Comparison of ENCODE assay signal across 8 cellular contexts in the genomic region with DNA sequence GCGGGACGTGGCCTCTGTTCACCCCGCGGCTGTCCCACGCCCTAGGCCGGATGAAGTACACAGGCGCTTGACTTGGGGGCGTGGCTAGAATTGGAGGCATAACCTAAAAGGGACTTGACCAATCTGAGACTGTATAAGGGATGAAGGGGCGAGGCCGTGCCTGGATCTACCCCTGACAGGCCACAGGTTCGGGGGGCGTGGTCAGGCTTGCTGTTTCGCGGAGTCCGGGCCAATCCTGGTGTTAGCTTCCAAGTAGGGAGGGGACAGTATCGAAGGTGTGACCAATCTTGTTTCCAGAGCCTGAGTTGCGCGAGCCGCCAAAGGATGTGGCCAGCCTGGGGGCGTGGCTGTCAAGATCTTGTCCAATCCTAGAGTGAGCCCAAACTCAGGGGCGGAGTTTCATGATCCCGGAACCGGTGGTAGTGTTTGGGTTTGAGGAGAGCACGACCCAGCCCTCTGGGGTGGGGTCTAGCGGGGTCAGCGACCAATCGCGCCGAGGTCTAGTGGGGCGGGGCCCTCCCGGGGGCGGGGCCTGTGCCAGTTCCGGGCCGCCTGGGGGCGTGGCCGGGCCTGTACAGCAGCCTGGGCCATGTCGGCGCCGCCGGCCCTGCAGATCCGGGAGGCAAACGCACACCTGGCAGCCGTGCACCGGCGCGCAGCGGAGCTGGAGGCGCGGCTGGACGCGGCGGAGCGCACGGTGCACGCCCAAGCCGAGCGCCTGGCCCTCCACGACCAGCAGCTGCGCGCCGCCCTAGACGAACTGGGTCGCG. TPM values are rescaled to one million over a fixed set of nuclear protein-coding genes. Genes with fewer than 3 reads are reported as not detected.
DNase-seq lines count a peak whose midpoint lies in the region; ATAC-seq lines count a peak whose summit lies in the region.

A gene with protein sequence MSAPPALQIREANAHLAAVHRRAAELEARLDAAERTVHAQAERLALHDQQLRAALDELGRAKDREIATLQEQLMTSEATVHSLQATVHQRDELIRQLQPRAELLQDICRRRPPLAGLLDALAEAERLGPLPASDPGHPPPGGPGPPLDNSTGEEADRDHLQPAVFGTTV (plus strand): TSS at position 571 of the 770 bp plus-strand sequence. CDS start 19 bp downstream, at position 590.

- peak; percentile 95 to 100 (median 99) for DNase-seq in C1 segment of cervical spinal cord (lab: John Stamatoyannopoulos, UW)
- DNase-seq in NCI-H526 treated with DMSO at 0.1 percent for 48 hours (lab: John Stamatoyannopoulos, UW), result peak; percentile 98
- DNase-seq in activated CD4-positive, alpha-beta T cell treated with anti-CD3 and anti-CD28 coated beads, Interleukin-2, amount 10 ng/mL, durations not matched to agents 7 days and 5 days, result peak; percentile 100
- peak; percentile 100 for DNase-seq in dedifferentiated amniotic fluid mesenchymal stem cell (ENCODE audit: extremely low spot score)
- peak; percentile 100 for DNase-seq in left kidney (ENCODE audit: low read depth, low spot score)
- DNase-seq in stimulated activated CD4-positive, alpha-beta T cell treated with anti-CD3 and anti-CD28 coated beads, Interleukin-1b, Interleukin-23, amount 100 ng/mL, for 48 hours, result peak; percentile 100

- no peaks in the 10 kb centered on the region for H3K9me3 Mint-ChIP-seq in activated CD4-positive, alpha-beta T cell treated with anti-CD3 and anti-CD28 coated beads, Interleukin-2, amount 10 ng/mL, durations not matched to agents 7 days and 5 days

- ATAC-seq in GM19351 (IDR thresholded peaks at IDR 0.05; ENCODE audit: unreplicated experiment), result peak; percentile 74
- peak; percentile 76 for ATAC-seq in HG03520 (IDR thresholded peaks at IDR 0.05; ENCODE audit: unreplicated experiment)

- peaks cover 13% of the 10 kb centered on the region for H3K36me3 Mint-ChIP-seq in activated CD4-positive, alpha-beta T cell treated with anti-CD3 and anti-CD28 coated beads, Interleukin-2, amount 10 ng/mL, durations not matched to agents 7 days and 5 days (ENCODE audit: low read depth)

- H3K4me3 Mint-ChIP-seq in activated CD4-positive, alpha-beta T cell treated with anti-CD3 and anti-CD28 coated beads, Interleukin-2, amount 10 ng/mL, durations not matched to agents 7 days and 5 days, result peak within 1 kb of the TSS; percentile 86

- H3K4me1 Mint-ChIP-seq in activated CD4-positive, alpha-beta T cell treated with anti-CD3 and anti-CD28 coated beads, Interleukin-2, amount 10 ng/mL, durations not matched to agents 7 days and 5 days, result peaks cover 32% of the 10 kb centered on the region

- CTCF ChIA-PET in activated CD4-positive, alpha-beta T cell treated with anti-CD3 and anti-CD28 coated beads, Interleukin-2, amount 10 ng/mL, durations not matched to agents 7 days and 5 days (lab: Charles Lee), result interaction anchor here (0.8 to 4.9 kb wide), 3 partner anchors 24 to 100 kb away, joined by 3 to 39 read pairs (median 6); a partner anchor contains a TSS

- H3K27me3 Mint-ChIP-seq in activated CD4-positive, alpha-beta T cell treated with anti-CD3 and anti-CD28 coated beads, Interleukin-2, amount 10 ng/mL, durations not matched to agents 7 days and 5 days, result no peaks in the 10 kb centered on the region

- H3K27ac Mint-ChIP-seq in activated CD4-positive, alpha-beta T cell treated with anti-CD3 and anti-CD28 coated beads, Interleukin-2, amount 10 ng/mL, durations not matched to agents 7 days and 5 days, result peak within 1 kb of the TSS; percentile 100

- POLR2A ChIA-PET in activated CD4-positive, alpha-beta T cell treated with anti-CD3 and anti-CD28 coated beads, Interleukin-2, amount 10 ng/mL, durations not matched to agents 7 days and 5 days (lab: Charles Lee), result interaction anchor here (0.6 to 1.8 kb wide), 3 partner anchors 74 to 282 kb away, joined by 3 to 7 read pairs (median 4); a partner anchor contains a TSS

RNA-seq across cellular contexts. Expression of the gene that starts here (rescaled TPM):
- total RNA-seq in activated CD4-positive, alpha-beta T cell treated with anti-CD3 and anti-CD28 coated beads, Interleukin-2, amount 10 ng/mL, durations not matched to agents 7 days and 5 days, result 10 to 100 TPM; 11.8 TPM

Comparison
In these comparisons a context has a peak if more than half of its experiments do, and no peak if none do; other contexts are left out.
1. Peak in every context shown above with its lines: DNase-seq and ATAC-seq.